Comparison of ENCODE assay signal across 14 cellular contexts in genomic region chr16:86676216-86676800, GRCh38.
DNase-seq lines count a peak whose midpoint lies in the region; ATAC-seq and TF ChIP-seq lines count a peak whose summit lies in the region.
"Had no signal": no experiment of that assay in that cellular context is flagged by ENCODE, and none has a peak within 500 bp of the region (broad histone marks: within the 10 kb centered on the region; RNA-seq: fewer than 3 reads in every experiment).

No MANE protein-coding gene starts in this region.

- H3K9me3 ChIP-seq in AG04450 (ENCODE audit: control insufficient read depth, insufficient read depth, low read length) (peaks cover under 1% of the 10 kb centered on the region), IMR-90 (ENCODE audit: control insufficient read depth, insufficient read depth, low read length) (peaks cover 3% of the 10 kb centered on the region; the same call in 1 of the 2 replicates), SJCRH30 (replicated peaks) (no peaks in the 10 kb centered on the region), upper lobe of left lung (peaks cover 0 to 4% (median 0%) of the 10 kb centered on the region in 4 donors)

- TF ChIP-seq POLR2A in IMR-90 (IDR thresholded peaks at IDR 0.05; ENCODE audit: low read depth, low read length) (no peak), upper lobe of left lung (IDR thresholded peaks at IDR 0.05) (no peak)

- peak overlapping the region; percentile 58 for H4K91ac ChIP-seq in IMR-90 (ENCODE audit: insufficient read depth, low read depth, low read length)

- H2BK5ac ChIP-seq in IMR-90 (ENCODE audit: low read depth, low read length, poor library complexity, severe bottlenecking), result peak overlapping the region; percentile 43

- H2AK9ac ChIP-seq in IMR-90 (replicated peaks; ENCODE audit: low read depth, low read length, poor library complexity), result peak overlapping the region; percentile 88

- H3K4me3 ChIP-seq in AG04450 (ENCODE audit: low read depth, low read length) (no peak overlapping the region), IMR-90 (ENCODE audit: insufficient read depth, low read depth, low read length) (no peak overlapping the region), brain microvascular endothelial cell (ENCODE audit: low read depth, low read length) (no peak overlapping the region), SJCRH30 (no peak overlapping the region), upper lobe of left lung (no peak overlapping the region)

- H2BK20ac ChIP-seq in IMR-90 (ENCODE audit: low read depth, low read length), result peak overlapping the region; percentile 64

- BruUV-seq in IMR-90 (replicated peaks; lab: Mats Ljungman, UMichigan), result no TSS peak

- no peaks in the 10 kb centered on the region for H4K20me1 ChIP-seq in IMR-90 (ENCODE audit: insufficient read depth, low read length)

- H2BK15ac ChIP-seq in IMR-90 (ENCODE audit: low read depth, low read length), result peak overlapping the region; percentile 39; the same call in 1 of the 3 replicates

- peak overlapping the region; percentile 51 for H3K4ac ChIP-seq in IMR-90 (ENCODE audit: low read depth, low read length)

- H3K18ac ChIP-seq in IMR-90 (ENCODE audit: low read depth, low read length), result peak overlapping the region; percentile 45; the same call in 1 of the 2 replicates

- intact Hi-C loops in IMR-90 (cut with micrococcal nuclease), result no loop called here

- TF ChIP-seq EP300 in upper lobe of left lung (IDR thresholded peaks at IDR 0.05), result no peak

- ATAC-seq in IMR-90 (ENCODE audit: low read depth), result peak; percentile 56
- ATAC-seq in upper lobe of left lung (ENCODE audit: low FRiP score in 2 of 2), result no peak
- ATAC-seq: Right ventricle myocardium inferior had no signal

- peak overlapping the region; percentile 74; the same call in 1 of the 2 replicates for H2BK120ac ChIP-seq in IMR-90 (ENCODE audit: low read depth, low read length)

- TF ChIP-seq CTCF in AG04450 (IDR thresholded peaks at IDR 0.05; ENCODE audit: low read depth, low read length) (no peak), IMR-90 (conservative IDR thresholded peaks at IDR 0.05; ENCODE audit: low read depth, low read length) (no peak), brain microvascular endothelial cell (IDR thresholded peaks at IDR 0.05; ENCODE audit: low read depth, low read length, missing control alignments) (no peak), upper lobe of left lung (IDR thresholded peaks at IDR 0.05) (no peak)

- DNase-seq in AG04450 (ENCODE audit: low read depth, low spot score) (peak; percentile 42), IMR-90 (peak; percentile 80), brain microvascular endothelial cell (peak; percentile 71), hepatic stellate cell (ENCODE audit: low spot score) (peak; percentile 69), DMS153 treated with DMSO at 0.1 percent for 48 hours (lab: John Stamatoyannopoulos, UW; ENCODE audit: unreplicated experiment) (no peak), NCI-H748 (lab: John Stamatoyannopoulos, UW; ENCODE audit: unreplicated experiment) (no peak), SJCRH30 (no peak), upper lobe of left lung (no peak)
- DNase-seq: activated naive CD4-positive, alpha-beta T cell treated with anti-CD3 and anti-CD28 coated beads, Interleukin-2, amount 50 U/mL, for 16 hours; cerebellar nuclear complex; NCI-H1694; NCI-H526 treated with DMSO at 0.1 percent for 48 hours had no signal

- peaks cover under 1 to 2% of the 10 kb centered on the region in 2 experiments; a peak in 2 of 4 replicates for H3K79me1 ChIP-seq in IMR-90 (ENCODE audit: low read depth in 1 of 2, low read length in 2 of 2)

- no peaks in the 10 kb centered on the region for H3K36me3 ChIP-seq in IMR-90 (ENCODE audit: control insufficient read depth, insufficient read depth, low read length)
- no peaks in the 10 kb centered on the region for H3K36me3 ChIP-seq in brain microvascular endothelial cell (replicated peaks)
- no peaks in the 10 kb centered on the region for H3K36me3 ChIP-seq in SJCRH30
- H3K36me3 ChIP-seq in upper lobe of left lung, result no peaks in the 10 kb centered on the region

- 0 out of 2 replicates have a peak, but pooled peaks have one; percentile 9 for TF ChIP-seq RAD21 in IMR-90 (IDR thresholded peaks at IDR 0.05; ENCODE audit: low read length)

- H3K4me1 ChIP-seq in IMR-90 (ENCODE audit: control insufficient read depth, insufficient read depth, low read length), result peaks cover 17% of the 10 kb centered on the region
- no peaks in the 10 kb centered on the region for H3K4me1 ChIP-seq in SJCRH30
- H3K4me1 ChIP-seq in upper lobe of left lung, result no peaks in the 10 kb centered on the region
- H3K4me1 ChIP-seq: parathyroid adenoma had no signal

- H3K9me1 ChIP-seq in IMR-90 (ENCODE audit: insufficient read depth, low read length), result peaks cover 5% of the 10 kb centered on the region

- no peak overlapping the region for H3K9ac ChIP-seq in IMR-90 (ENCODE audit: low read depth, low read length)
- H3K9ac ChIP-seq: parathyroid adenoma had no signal

- H3K4me2 ChIP-seq in IMR-90 (ENCODE audit: low read depth, low read length), result no peak overlapping the region

- peak overlapping the region; percentile 34 for H3K14ac ChIP-seq in IMR-90 (replicated peaks; ENCODE audit: low read depth, low read length)

- dilution Hi-C loops in IMR-90 (cut with HindIII; ENCODE audit: low sequenced_read_pairs, unreplicated experiment), result no loop called here

- no peak overlapping the region for H4K5ac ChIP-seq in IMR-90 (ENCODE audit: low read depth, low read length)

- in situ Hi-C loops in IMR-90 (cut with MboI; ENCODE audit: low sequenced_read_pairs) (no loop called here), brain microvascular endothelial cell (cut with HindIII; ENCODE audit: low pct_ligation_motif_present, low sequenced_read_pairs) (no loop called here)

- POLR2A ChIA-PET in AG04450 (lab: Yijun Ruan, JAX) (interaction anchor here (1.4 kb wide), 1 partner anchor 12 kb away, joined by 4 read pairs; no protein-coding TSS in a partner anchor), IMR-90 (lab: Charles Lee; ENCODE audit: unreplicated experiment) (no interaction called here)

- H3K27me3 ChIP-seq in AG04450 (ENCODE audit: control insufficient read depth, insufficient read depth, low read length) (no peaks in the 10 kb centered on the region), IMR-90 (ENCODE audit: control insufficient read depth, insufficient read depth, low read length) (no peaks in the 10 kb centered on the region), brain microvascular endothelial cell (replicated peaks) (no peaks in the 10 kb centered on the region), SJCRH30 (no peaks in the 10 kb centered on the region), upper lobe of left lung (no peaks in the 10 kb centered on the region)

- H2AFZ ChIP-seq in IMR-90 (replicated peaks; ENCODE audit: low read length, poor library complexity), result peak overlapping the region; percentile 46
- H2AFZ ChIP-seq: parathyroid adenoma had no signal

- CTCF ChIA-PET in AG04450 (lab: Charles Lee) (no interaction called here), IMR-90 (lab: Yijun Ruan, JAX) (no interaction called here)

- peak overlapping the region; percentile 39; the same call in 1 of the 2 replicates for H3K23ac ChIP-seq in IMR-90 (ENCODE audit: low read depth, low read length)

- no peak overlapping the region for H3K56ac ChIP-seq in IMR-90 (ENCODE audit: extremely low read depth, insufficient read depth, low read length)

- H2AK5ac ChIP-seq in IMR-90 (ENCODE audit: low read depth, low read length), result peak overlapping the region; percentile 71

- H3K27ac ChIP-seq in AG04450 (ENCODE audit: low read depth, low read length) (no peak overlapping the region), IMR-90 (ENCODE audit: insufficient read depth, low read length) (no peak overlapping the region), brain microvascular endothelial cell (peak overlapping the region; percentile 7), SJCRH30 (no peak overlapping the region), upper lobe of left lung (no peak overlapping the region)
- H3K27ac ChIP-seq: parathyroid adenoma had no signal

- 90% methylated on average over 2 of the region's 6 CpGs; no CpG with 5 or more reads in 1 of the 2 experiments for WGBS in IMR-90 (ENCODE audit: extremely low coverage in 2 of 2, insufficient read length in 1 of 2), 2 experiments
- whole genome bisulfite sequencing in upper lobe of left lung, 2 donors, result 70 to 82% methylated on average over 3 to 6 of the region's 6 CpGs

- H4K8ac ChIP-seq in IMR-90 (ENCODE audit: low read depth in 2 of 2, low read length in 2 of 2), result peak overlapping the region in 1 of 2 experiments; percentile 52; a peak in 1 of 4 replicates

TF ChIP-seq in IMR-90, 13 proteins besides CTCF, POLR2A, EP300 and RAD21:
- TF ChIP-seq RCOR1 (IDR thresholded peaks at IDR 0.05; ENCODE audit: insufficient replicate concordance, low read length) (peak; percentile 46), CEBPB (IDR thresholded peaks at IDR 0.05; ENCODE audit: low read depth, low read length) (no peak)

Comparison
In these comparisons a context has a peak if more than half of its experiments do, and no peak if none do; other contexts are left out.
1. DNase-seq: peak in AG04450 (single experiment), IMR-90 (single experiment), brain microvascular endothelial cell (single experiment) and hepatic stellate cell (single experiment); none in DMS153 treated with DMSO at 0.1 percent for 48 hours (single experiment), NCI-H748 (single experiment), SJCRH30 (0 of 2) and upper lobe of left lung (0 of 2).